Comparison of ENCODE assay signal across 1 cellular context in the genomic region with DNA sequence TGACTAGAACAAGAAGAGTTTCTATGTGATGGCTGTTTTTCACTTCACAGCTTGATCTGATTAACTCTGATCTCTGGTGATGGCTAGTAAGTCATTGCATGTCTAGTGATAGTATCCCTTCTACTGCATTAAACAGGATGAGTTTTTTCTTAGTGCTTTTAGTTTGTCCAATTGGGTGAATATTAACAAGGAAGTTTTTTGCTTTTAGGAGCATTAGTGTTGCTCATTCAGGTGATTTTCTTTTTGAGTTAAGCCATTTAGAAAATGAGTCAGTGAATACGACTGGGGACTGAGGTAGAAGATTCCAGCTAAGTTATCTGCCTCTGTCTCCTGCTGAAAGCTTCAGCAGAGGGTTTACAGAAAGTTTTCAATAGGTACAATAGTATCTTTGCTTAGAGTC.
TF ChIP-seq lines count a peak whose summit lies in the region.

No MANE protein-coding gene starts in this region.

TF ChIP-seq in GM23338, 12 proteins besides CTCF, POLR2A, EP300 and RAD21 (continued from another document):
- TF ChIP-seq, protein P1, sequence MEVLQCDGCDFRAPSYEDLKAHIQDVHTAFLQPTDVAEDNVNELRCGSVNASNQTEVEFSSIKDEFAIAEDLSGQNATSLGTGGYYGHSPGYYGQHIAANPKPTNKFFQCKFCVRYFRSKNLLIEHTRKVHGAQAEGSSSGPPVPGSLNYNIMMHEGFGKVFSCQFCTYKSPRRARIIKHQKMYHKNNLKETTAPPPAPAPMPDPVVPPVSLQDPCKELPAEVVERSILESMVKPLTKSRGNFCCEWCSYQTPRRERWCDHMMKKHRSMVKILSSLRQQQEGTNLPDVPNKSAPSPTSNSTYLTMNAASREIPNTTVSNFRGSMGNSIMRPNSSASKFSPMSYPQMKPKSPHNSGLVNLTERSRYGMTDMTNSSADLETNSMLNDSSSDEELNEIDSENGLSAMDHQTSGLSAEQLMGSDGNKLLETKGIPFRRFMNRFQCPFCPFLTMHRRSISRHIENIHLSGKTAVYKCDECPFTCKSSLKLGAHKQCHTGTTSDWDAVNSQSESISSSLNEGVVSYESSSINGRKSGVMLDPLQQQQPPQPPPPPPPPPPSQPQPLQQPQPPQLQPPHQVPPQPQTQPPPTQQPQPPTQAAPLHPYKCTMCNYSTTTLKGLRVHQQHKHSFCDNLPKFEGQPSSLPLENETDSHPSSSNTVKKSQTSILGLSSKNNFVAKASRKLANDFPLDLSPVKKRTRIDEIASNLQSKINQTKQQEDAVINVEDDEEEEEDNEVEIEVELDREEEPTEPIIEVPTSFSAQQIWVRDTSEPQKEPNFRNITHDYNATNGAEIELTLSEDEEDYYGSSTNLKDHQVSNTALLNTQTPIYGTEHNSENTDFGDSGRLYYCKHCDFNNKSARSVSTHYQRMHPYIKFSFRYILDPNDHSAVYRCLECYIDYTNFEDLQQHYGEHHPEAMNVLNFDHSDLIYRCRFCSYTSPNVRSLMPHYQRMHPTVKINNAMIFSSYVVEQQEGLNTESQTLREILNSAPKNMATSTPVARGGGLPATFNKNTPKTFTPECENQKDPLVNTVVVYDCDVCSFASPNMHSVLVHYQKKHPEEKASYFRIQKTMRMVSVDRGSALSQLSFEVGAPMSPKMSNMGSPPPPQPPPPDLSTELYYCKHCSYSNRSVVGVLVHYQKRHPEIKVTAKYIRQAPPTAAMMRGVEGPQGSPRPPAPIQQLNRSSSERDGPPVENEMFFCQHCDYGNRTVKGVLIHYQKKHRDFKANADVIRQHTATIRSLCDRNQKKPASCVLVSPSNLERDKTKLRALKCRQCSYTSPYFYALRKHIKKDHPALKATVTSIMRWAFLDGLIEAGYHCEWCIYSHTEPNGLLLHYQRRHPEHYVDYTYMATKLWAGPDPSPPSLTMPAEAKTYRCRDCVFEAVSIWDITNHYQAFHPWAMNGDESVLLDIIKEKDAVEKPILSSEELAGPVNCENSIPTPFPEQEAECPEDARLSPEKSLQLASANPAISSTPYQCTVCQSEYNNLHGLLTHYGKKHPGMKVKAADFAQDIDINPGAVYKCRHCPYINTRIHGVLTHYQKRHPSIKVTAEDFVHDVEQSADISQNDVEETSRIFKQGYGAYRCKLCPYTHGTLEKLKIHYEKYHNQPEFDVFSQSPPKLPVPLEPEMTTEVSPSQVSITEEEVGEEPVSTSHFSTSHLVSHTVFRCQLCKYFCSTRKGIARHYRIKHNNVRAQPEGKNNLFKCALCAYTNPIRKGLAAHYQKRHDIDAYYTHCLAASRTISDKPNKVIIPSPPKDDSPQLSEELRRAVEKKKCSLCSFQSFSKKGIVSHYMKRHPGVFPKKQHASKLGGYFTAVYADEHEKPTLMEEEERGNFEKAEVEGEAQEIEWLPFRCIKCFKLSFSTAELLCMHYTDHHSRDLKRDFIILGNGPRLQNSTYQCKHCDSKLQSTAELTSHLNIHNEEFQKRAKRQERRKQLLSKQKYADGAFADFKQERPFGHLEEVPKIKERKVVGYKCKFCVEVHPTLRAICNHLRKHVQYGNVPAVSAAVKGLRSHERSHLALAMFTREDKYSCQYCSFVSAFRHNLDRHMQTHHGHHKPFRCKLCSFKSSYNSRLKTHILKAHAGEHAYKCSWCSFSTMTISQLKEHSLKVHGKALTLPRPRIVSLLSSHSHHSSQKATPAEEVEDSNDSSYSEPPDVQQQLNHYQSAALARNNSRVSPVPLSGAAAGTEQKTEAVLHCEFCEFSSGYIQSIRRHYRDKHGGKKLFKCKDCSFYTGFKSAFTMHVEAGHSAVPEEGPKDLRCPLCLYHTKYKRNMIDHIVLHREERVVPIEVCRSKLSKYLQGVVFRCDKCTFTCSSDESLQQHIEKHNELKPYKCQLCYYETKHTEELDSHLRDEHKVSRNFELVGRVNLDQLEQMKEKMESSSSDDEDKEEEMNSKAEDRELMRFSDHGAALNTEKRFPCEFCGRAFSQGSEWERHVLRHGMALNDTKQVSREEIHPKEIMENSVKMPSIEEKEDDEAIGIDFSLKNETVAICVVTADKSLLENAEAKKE (CRISPR knock-in tag; IDR thresholded peaks at IDR 0.05) = no peak
- no peak for TF ChIP-seq JUNB (IDR thresholded peaks at IDR 0.05; ENCODE audit: unreplicated experiment)
- TF ChIP-seq ETS1 (IDR thresholded peaks at IDR 0.05) = no peak
- TF ChIP-seq POLR2AphosphoS5 (IDR thresholded peaks at IDR 0.05; ENCODE audit: low read depth) = no peak
- TF ChIP-seq NANOG (IDR thresholded peaks at IDR 0.05; ENCODE audit: borderline replicate concordance) = no peak
TF ChIP-seq in GM23338: peak in this region for 0.
